In genomic region chr16:22161999-22162657, GRCh38 we compare ENCODE assay signal across 8 cellular contexts. TPM values are rescaled to one million over a fixed set of nuclear protein-coding genes. Genes with fewer than 3 reads are reported as not detected.
DNase-seq lines count a peak whose midpoint lies in the region; ATAC-seq lines count a peak whose summit lies in the region.

Gene SDR42E2 (plus strand): TSS chr16:22162506. CDS start chr16:22165583, 3,077 bp downstream.

- intact Hi-C loops in posterior vena cava (cut with DNase I): no loop called here

- H3K4me3 ChIP-seq in iPS-18c (ENCODE audit: insufficient read depth, low read depth, low read length): peak within 1 kb of the TSS; percentile 50; the same call in 1 of the 2 replicates

- peaks cover 5% of the 10 kb centered on the region for H3K9me3 Mint-ChIP-seq in stimulated activated memory B cell treated with anti-CD40 and anti-IgM and Interleukin-4, amounts not matched to agents 10 μg/mL and 1 μg/mL and 100 μg/mL, for 72 hours

- no peaks in the 10 kb centered on the region for H3K4me1 Mint-ChIP-seq in stimulated activated memory B cell treated with anti-CD40 and anti-IgM and Interleukin-4, amounts not matched to agents 10 μg/mL and 1 μg/mL and 100 μg/mL, for 72 hours

- peaks cover 7% of the 10 kb centered on the region for H3K36me3 Mint-ChIP-seq in stimulated activated memory B cell treated with anti-CD40 and anti-IgM and Interleukin-4, amounts not matched to agents 10 μg/mL and 1 μg/mL and 100 μg/mL, for 72 hours

- H3K27ac Mint-ChIP-seq in stimulated activated memory B cell treated with anti-CD40 and anti-IgM and Interleukin-4, amounts not matched to agents 10 μg/mL and 1 μg/mL and 100 μg/mL, for 72 hours: no peak within 1 kb of the TSS

- peak; percentile 24 for ATAC-seq in stimulated activated memory B cell treated with anti-CD40 and anti-IgM and Interleukin-4, amounts not matched to agents 10 μg/mL and 1 μg/mL and 100 μg/mL, for 72 hours

- DNase-seq in NCI-H1930 (lab: John Stamatoyannopoulos, UW): peak; percentile 23 to 36
- peak; percentile 3 for DNase-seq in activated CD8-positive, alpha-beta memory T cell treated with anti-CD3 and anti-CD28 coated beads, Interleukin-2, amount 50 U/mL, for 1 hour (ENCODE audit: extremely low read depth)
- no peak for DNase-seq in posterior vena cava (ENCODE audit: low spot score)
- DNase-seq in Kasumi-1 (lab: John Stamatoyannopoulos, UW): no peak
- no peak for DNase-seq in medulla oblongata (ENCODE audit: extremely low spot score)
- DNase-seq in cerebellar nuclear complex (lab: John Stamatoyannopoulos, UW): no peak

- H3K27me3 Mint-ChIP-seq in stimulated activated memory B cell treated with anti-CD40 and anti-IgM and Interleukin-4, amounts not matched to agents 10 μg/mL and 1 μg/mL and 100 μg/mL, for 72 hours: peaks cover 16% of the 10 kb centered on the region

- H3K4me3 Mint-ChIP-seq in stimulated activated memory B cell treated with anti-CD40 and anti-IgM and Interleukin-4, amounts not matched to agents 10 μg/mL and 1 μg/mL and 100 μg/mL, for 72 hours: peak within 1 kb of the TSS; percentile 3

- no peaks in the 10 kb centered on the region for H3K9me3 ChIP-seq in iPS-18c (ENCODE audit: control insufficient read depth, insufficient read depth, low read length)

RNA-seq across cellular contexts. Expression of gene SDR42E2, which starts in this region (rescaled TPM):
- total RNA-seq in posterior vena cava: not detected

Comparison
In these comparisons a context has a peak if more than half of its experiments do, and no peak if none do; other contexts are left out.
1. DNase-seq: peak in NCI-H1930 (2 of 2) and activated CD8-positive, alpha-beta memory T cell treated with anti-CD3 and anti-CD28 coated beads, Interleukin-2, amount 50 U/mL, for 1 hour (single experiment); none in posterior vena cava (single experiment), Kasumi-1 (0 of 2), medulla oblongata (single experiment) and cerebellar nuclear complex (0 of 2).